ENCODE assay signal across 1 cellular context in the genomic region with DNA sequence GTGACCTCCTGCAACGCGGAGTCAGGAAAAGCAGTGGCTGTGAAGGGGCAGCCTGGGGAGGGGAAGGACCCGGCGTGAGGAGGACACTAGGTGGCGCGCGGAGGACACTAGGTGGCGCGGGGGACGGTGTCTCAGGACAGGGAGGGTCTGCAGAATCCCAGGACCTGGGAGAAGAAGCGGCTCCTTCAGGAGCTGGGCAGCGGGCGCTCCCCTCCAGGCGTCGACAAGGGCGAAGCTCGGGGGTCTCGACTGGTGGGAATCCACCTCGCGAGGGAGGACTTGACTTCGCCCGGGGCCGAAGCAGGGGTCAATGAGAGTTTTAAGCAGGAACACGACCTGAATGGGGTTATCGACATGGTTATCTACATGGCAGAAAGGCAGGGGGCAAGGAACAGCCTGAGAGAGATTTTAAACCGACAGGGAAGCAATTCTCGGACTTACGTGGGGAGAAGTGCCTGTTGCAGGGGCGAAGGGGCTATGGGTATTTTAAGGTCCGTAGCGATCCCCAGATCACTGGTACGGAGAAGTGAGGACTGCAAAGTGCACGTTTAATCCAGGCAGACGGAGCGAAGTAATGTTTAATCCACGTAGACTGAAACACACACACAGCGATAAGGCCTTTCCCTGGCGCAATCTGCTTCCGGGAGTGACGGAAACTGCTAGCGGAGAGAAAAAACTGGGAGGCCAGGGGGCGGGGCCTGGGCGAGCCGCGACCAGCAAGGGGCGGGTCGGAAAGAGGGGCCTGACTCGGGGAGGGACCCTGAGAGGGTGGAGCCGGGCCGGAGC.
TF ChIP-seq lines count a peak whose summit lies in the region.

ZNF616 (minus strand) TSS at position 648 of the 786 bp plus-strand sequence. CDS start 9,426 bp downstream, outside the sequence.

TF ChIP-seq in HepG2, 621 proteins besides CTCF, POLR2A, EP300 and RAD21 (continued from another document and continues in another):
- TF ChIP-seq CEBPB (IDR thresholded peaks at IDR 0.05; ENCODE audit: borderline replicate concordance, low read depth, low read length) (peak; percentile 59; the same call in 1 of the 2 replicates), PHB2 (IDR thresholded peaks at IDR 0.05; ENCODE audit: partially characterized antibody) (no peak), AGO2 (optimal IDR thresholded peaks at IDR 0.05; ENCODE audit: low read depth, low read length) (no peak), RFXAP (CRISPR knock-in tag; IDR thresholded peaks at IDR 0.05; ENCODE audit: borderline replicate concordance) (no peak), SNRNP70 (IDR thresholded peaks at IDR 0.05; ENCODE audit: low read depth, low read length) (no peak), ZBTB21 (CRISPR knock-in tag; IDR thresholded peaks at IDR 0.05) (no peak), PAXIP1 (CRISPR knock-in tag; conservative IDR thresholded peaks at IDR 0.05) (peak; percentile 12), ATF1 (CRISPR knock-in tag; IDR thresholded peaks at IDR 0.05) (no peak), JARID2 (CRISPR knock-in tag; IDR thresholded peaks at IDR 0.05; ENCODE audit: insufficient replicate concordance) (no peak), IKZF5 (CRISPR knock-in tag; IDR thresholded peaks at IDR 0.05) (peak; percentile 58; the same call in 1 of the 2 replicates), SMAD9 (CRISPR knock-in tag; IDR thresholded peaks at IDR 0.05) (no peak), ZNF761 (CRISPR knock-in tag; conservative IDR thresholded peaks at IDR 0.05) (0 out of 2 replicates have a peak, but pooled peaks have one; percentile 43), ZFAT (CRISPR knock-in tag; conservative IDR thresholded peaks at IDR 0.05) (no peak), KMT2A (CRISPR knock-in tag; IDR thresholded peaks at IDR 0.05) (no peak; the same call in none of the 2 replicates), SAFB2 (CRISPR knock-in tag; IDR thresholded peaks at IDR 0.05; ENCODE audit: borderline replicate concordance, low read depth) (peak; percentile 23; the same call in 1 of the 2 replicates), NONO (IDR thresholded peaks at IDR 0.05) (no peak), NONO (CRISPR knock-in tag; conservative IDR thresholded peaks at IDR 0.05) (0 out of 2 replicates have a peak, but pooled peaks have one; percentile 4), ZNF326 (CRISPR knock-in tag; IDR thresholded peaks at IDR 0.05; ENCODE audit: borderline replicate concordance) (no peak), ZNF12 (CRISPR knock-in tag; IDR thresholded peaks at IDR 0.05) (no peak), HOXA5 (CRISPR knock-in tag; IDR thresholded peaks at IDR 0.05) (no peak), ZNF20 (CRISPR knock-in tag; IDR thresholded peaks at IDR 0.05) (no peak), ZNF570 (CRISPR knock-in tag; IDR thresholded peaks at IDR 0.05; ENCODE audit: borderline replicate concordance) (peak; percentile 94; the same call in 1 of the 2 replicates), MTA3 (CRISPR knock-in tag; IDR thresholded peaks at IDR 0.05) (no peak), ZNF567 (CRISPR knock-in tag; IDR thresholded peaks at IDR 0.05; ENCODE audit: borderline replicate concordance) (no peak), ZNF639 (CRISPR knock-in tag; conservative IDR thresholded peaks at IDR 0.05) (no peak), SUZ12 (IDR thresholded peaks at IDR 0.05; ENCODE audit: low read depth, low read length) (no peak), JUND (CRISPR knock-in tag; IDR thresholded peaks at IDR 0.05) (no peak), ADNP (CRISPR knock-in tag; IDR thresholded peaks at IDR 0.05) (no peak), ZNF75D (CRISPR knock-in tag; IDR thresholded peaks at IDR 0.05; ENCODE audit: borderline replicate concordance) (no peak), BORCS8-MEF2B (CRISPR knock-in tag; IDR thresholded peaks at IDR 0.05) (0 out of 2 replicates have a peak, but pooled peaks have one; percentile 33), ZNF264 (CRISPR knock-in tag; IDR thresholded peaks at IDR 0.05) (no peak), ZSCAN9 (CRISPR knock-in tag; IDR thresholded peaks at IDR 0.05; ENCODE audit: borderline replicate concordance) (0 out of 2 replicates have a peak, but pooled peaks have one; percentile 36), ZNF10 (CRISPR knock-in tag; IDR thresholded peaks at IDR 0.05; ENCODE audit: borderline replicate concordance, low read depth) (no peak), ZNF713 (CRISPR knock-in tag; IDR thresholded peaks at IDR 0.05) (no peak), WIZ (CRISPR knock-in tag; IDR thresholded peaks at IDR 0.05) (no peak)
- TF ChIP-seq, protein P1, sequence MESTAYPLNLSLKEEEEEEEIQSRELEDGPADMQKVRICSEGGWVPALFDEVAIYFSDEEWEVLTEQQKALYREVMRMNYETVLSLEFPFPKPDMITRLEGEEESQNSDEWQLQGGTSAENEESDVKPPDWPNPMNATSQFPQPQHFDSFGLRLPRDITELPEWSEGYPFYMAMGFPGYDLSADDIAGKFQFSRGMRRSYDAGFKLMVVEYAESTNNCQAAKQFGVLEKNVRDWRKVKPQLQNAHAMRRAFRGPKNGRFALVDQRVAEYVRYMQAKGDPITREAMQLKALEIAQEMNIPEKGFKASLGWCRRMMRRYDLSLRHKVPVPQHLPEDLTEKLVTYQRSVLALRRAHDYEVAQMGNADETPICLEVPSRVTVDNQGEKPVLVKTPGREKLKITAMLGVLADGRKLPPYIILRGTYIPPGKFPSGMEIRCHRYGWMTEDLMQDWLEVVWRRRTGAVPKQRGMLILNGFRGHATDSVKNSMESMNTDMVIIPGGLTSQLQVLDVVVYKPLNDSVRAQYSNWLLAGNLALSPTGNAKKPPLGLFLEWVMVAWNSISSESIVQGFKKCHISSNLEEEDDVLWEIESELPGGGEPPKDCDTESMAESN (CRISPR knock-in tag; conservative IDR thresholded peaks at IDR 0.05) = no peak
- TF ChIP-seq, protein P2, sequence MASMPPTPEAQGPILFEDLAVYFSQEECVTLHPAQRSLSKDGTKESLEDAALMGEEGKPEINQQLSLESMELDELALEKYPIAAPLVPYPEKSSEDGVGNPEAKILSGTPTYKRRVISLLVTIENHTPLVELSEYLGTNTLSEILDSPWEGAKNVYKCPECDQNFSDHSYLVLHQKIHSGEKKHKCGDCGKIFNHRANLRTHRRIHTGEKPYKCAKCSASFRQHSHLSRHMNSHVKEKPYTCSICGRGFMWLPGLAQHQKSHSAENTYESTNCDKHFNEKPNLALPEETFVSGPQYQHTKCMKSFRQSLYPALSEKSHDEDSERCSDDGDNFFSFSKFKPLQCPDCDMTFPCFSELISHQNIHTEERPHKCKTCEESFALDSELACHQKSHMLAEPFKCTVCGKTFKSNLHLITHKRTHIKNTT (CRISPR knock-in tag; IDR thresholded peaks at IDR 0.05) = no peak
- TF ChIP-seq, protein P3, sequence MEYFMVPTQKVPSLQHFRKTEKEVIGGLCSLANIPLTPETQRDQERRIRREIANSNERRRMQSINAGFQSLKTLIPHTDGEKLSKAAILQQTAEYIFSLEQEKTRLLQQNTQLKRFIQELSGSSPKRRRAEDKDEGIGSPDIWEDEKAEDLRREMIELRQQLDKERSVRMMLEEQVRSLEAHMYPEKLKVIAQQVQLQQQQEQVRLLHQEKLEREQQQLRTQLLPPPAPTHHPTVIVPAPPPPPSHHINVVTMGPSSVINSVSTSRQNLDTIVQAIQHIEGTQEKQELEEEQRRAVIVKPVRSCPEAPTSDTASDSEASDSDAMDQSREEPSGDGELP (IDR thresholded peaks at IDR 0.05; ENCODE audit: borderline replicate concordance, low read depth) = no peak
- TF ChIP-seq, protein P4, sequence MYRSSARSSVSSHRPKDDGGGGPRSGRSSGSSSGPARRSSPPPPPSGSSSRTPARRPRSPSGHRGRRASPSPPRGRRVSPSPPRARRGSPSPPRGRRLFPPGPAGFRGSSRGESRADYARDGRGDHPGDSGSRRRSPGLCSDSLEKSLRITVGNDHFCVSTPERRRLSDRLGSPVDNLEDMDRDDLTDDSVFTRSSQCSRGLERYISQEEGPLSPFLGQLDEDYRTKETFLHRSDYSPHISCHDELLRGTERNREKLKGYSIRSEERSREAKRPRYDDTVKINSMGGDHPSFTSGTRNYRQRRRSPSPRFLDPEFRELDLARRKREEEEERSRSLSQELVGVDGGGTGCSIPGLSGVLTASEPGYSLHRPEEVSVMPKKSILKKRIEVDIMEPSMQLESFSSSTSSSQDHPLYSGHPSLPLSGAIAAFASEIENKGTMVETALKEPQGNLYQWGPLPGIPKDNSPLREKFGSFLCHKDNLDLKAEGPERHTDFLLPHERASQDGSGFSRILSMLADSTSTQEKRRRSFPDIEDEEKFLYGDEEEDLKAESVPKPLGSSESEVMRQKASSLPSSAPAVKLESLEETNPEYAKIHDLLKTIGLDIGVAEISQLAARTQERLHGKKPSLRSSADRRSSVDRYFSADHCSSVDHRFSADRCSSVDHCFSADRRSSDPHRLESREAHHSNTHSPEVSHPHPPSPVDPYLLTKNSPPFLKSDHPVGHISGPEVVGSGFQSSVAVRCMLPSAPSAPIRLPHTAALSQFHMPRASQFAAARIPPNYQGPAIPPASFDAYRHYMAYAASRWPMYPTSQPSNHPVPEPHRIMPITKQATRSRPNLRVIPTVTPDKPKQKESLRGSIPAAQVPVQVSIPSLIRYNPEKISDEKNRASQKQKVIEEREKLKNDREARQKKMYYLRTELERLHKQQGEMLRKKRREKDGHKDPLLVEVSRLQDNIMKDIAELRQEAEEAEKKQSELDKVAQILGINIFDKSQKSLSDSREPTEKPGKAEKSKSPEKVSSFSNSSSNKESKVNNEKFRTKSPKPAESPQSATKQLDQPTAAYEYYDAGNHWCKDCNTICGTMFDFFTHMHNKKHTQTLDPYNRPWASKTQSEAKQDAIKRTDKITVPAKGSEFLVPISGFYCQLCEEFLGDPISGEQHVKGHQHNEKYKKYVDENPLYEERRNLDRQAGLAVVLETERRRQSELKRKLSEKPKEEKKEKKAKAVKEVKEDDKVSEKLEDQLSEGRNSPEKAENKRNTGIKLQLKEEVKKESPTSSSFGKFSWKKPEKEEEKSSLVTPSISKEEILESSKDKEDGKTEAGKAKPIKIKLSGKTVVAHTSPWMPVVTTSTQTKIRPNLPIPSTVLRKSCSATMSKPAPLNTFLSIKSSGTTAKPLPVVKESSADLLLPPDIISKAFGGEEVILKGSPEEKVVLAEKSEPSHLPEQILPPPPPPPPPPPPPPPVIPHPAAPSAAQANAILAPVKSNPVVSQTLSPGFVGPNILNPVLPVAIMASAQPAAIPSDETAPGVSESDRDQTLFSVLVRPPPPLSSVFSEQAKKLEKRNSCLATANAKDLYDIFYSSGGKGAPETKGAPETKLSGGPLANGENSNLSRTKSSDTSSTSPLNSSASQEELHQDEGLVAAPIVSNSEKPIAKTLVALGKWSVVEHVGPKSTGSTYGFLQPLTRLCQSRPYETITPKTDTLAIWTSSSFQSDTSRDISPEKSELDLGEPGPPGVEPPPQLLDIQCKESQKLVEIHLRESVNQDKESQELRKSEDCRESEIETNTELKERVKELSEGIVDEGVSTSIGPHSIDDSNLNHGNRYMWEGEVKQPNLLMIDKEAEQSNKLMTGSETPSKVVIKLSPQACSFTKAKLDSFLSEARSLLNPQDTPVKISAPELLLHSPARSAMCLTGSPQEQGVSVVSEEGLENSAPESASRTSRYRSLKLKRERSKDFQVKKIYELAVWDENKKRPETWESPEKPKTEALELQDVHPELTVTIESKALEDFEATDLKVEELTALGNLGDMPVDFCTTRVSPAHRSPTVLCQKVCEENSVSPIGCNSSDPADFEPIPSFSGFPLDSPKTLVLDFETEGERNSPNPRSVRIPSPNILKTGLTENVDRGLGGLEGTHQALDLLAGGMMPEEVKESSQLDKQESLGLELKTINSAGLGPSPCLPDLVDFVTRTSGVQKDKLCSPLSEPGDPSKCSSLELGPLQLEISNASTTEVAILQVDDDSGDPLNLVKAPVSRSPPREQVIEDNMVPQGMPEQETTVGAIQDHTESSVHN (CRISPR knock-in tag; IDR thresholded peaks at IDR 0.05) = peak; percentile 93
